ENCODE assay signal across 2 cellular contexts in genomic region chr5:154367101-154367500, GRCh38.
A peak's percentile ranks its signal among the peaks of the same experiment; 100 is the strongest.
TF ChIP-seq lines count a peak whose summit lies in the region.

No MANE protein-coding gene starts in this region.

TF ChIP-seq in HepG2, 621 proteins besides CTCF, POLR2A, EP300 and RAD21:
- TF ChIP-seq ZNF687 (CRISPR knock-in tag; IDR thresholded peaks at IDR 0.05) (0 out of 2 replicates have a peak, but pooled peaks have one; percentile 21), GATAD2A (CRISPR knock-in tag; IDR thresholded peaks at IDR 0.05) (no peak)

TF ChIP-seq in WTC11, 78 proteins besides CTCF, POLR2A, EP300 and RAD21 (continued from another document):
- TF ChIP-seq ARID4B (CRISPR knock-in tag; IDR thresholded peaks at IDR 0.05; ENCODE audit: borderline replicate concordance), result no peak
- no peak for TF ChIP-seq MYBL2 (CRISPR knock-in tag; IDR thresholded peaks at IDR 0.05)
- no peak for TF ChIP-seq IRF1 (CRISPR knock-in tag; IDR thresholded peaks at IDR 0.05)
- no peak for TF ChIP-seq ZNF423 (CRISPR knock-in tag; IDR thresholded peaks at IDR 0.05)
- TF ChIP-seq MXD4 (CRISPR knock-in tag; IDR thresholded peaks at IDR 0.05; ENCODE audit: borderline replicate concordance), result no peak
- TF ChIP-seq NR1H2 (CRISPR knock-in tag; IDR thresholded peaks at IDR 0.05), result no peak
- TF ChIP-seq SP1 (CRISPR knock-in tag; conservative IDR thresholded peaks at IDR 0.05), result no peak
- TF ChIP-seq FOXJ3 (CRISPR knock-in tag; IDR thresholded peaks at IDR 0.05; ENCODE audit: borderline replicate concordance), result no peak
- TF ChIP-seq NFATC4 (CRISPR knock-in tag; IDR thresholded peaks at IDR 0.05), result no peak
- no peak for TF ChIP-seq GABPB1 (CRISPR knock-in tag; IDR thresholded peaks at IDR 0.05)
TF ChIP-seq in WTC11: peak in this region for 0.
